ENCODE assay signal across 8 cellular contexts in genomic region chr16:29862884-29863668, GRCh38. TPM values are rescaled to one million over a fixed set of nuclear protein-coding genes. Genes with fewer than 3 reads are reported as not detected.
A peak's percentile ranks its signal among the peaks of the same experiment; 100 is the strongest.
DNase-seq lines count a peak whose midpoint lies in the region; ATAC-seq and TF ChIP-seq lines count a peak whose summit lies in the region.

Gene CDIPT, minus strand, starts transcription at chr16:29863226. Its CDS starts 369 bp downstream, at chr16:29862857.

- CTCF ChIA-PET in AG04449 (lab: Yijun Ruan, JAX): interaction anchor here (0.7 to 7.3 kb wide), 10 partner anchors 10 to 164 kb away, joined by 3 to 63 read pairs (median 3); no protein-coding TSS in a partner anchor

- intact Hi-C loops in breast epithelium (cut with DNase I; ENCODE audit: low total_unique reads): loop anchor here (10.0 kb wide), 2 partner anchors 58 to 152 kb away; partner anchors contain the start of genes DOC2A and MAZ

- TF ChIP-seq POLR2A in breast epithelium (IDR thresholded peaks at IDR 0.05): no peak

- peak; percentile 84 for DNase-seq in AG04449 (ENCODE audit: low read depth, low spot score)
- peak; percentile 93 for DNase-seq in NCI-H2196 treated with DMSO at 0.1 percent for 48 hours (lab: John Stamatoyannopoulos, UW; ENCODE audit: unreplicated experiment)
- peak; percentile 87 to 89 for DNase-seq in breast epithelium (ENCODE audit: low spot score in 2 of 2)

- H3K27me3 ChIP-seq in breast epithelium (no peaks in the 10 kb centered on the region), skeletal muscle tissue (ENCODE audit: control insufficient read depth in 3 of 3, insufficient read depth in 3 of 3, low read length in 3 of 3) (no peaks in the 10 kb centered on the region)

- H3K4me3 ChIP-seq in AG04449 (ENCODE audit: low read depth, low read length): peak within 1 kb of the TSS; percentile 93
- peak within 1 kb of the TSS; percentile 68 to 97 (median 95) for H3K4me3 ChIP-seq in breast epithelium
- peak within 1 kb of the TSS; percentile 88 for H3K4me3 ChIP-seq in iPS-18c (ENCODE audit: insufficient read depth, low read depth, low read length)
- peak within 1 kb of the TSS; percentile 87 to 96 (median 93) for H3K4me3 ChIP-seq in skeletal muscle tissue (ENCODE audit: low read length in 3 of 3)

- H3K9me3 ChIP-seq in breast epithelium: no peaks in the 10 kb centered on the region
- H3K9me3 ChIP-seq in iPS-18c (ENCODE audit: control insufficient read depth, insufficient read depth, low read length): no peaks in the 10 kb centered on the region
- no peaks in the 10 kb centered on the region for H3K9me3 ChIP-seq in skeletal muscle tissue (ENCODE audit: control insufficient read depth in 3 of 3, low read length in 3 of 3)

- peak within 1 kb of the TSS; percentile 91 for H3K27ac ChIP-seq in VCaP
- peak within 1 kb of the TSS; percentile 90 to 92 for H3K27ac ChIP-seq in breast epithelium
- peak within 1 kb of the TSS; percentile 88 for H3K27ac ChIP-seq in skeletal muscle tissue (ENCODE audit: low read depth, low read length)

- ATAC-seq in GM18867 (IDR thresholded peaks at IDR 0.05; ENCODE audit: unreplicated experiment): peak; percentile 88
- peak; percentile 91 for ATAC-seq in HG03108 (IDR thresholded peaks at IDR 0.05; ENCODE audit: unreplicated experiment)

- TF ChIP-seq CTCF in AG04449 (IDR thresholded peaks at IDR 0.05; ENCODE audit: insufficient read depth, low read length, missing control alignments): peak; percentile 89
- peak; percentile 77 for TF ChIP-seq CTCF in VCaP (conservative IDR thresholded peaks at IDR 0.05)
- peak; percentile 79 to 83 (median 81) for TF ChIP-seq CTCF in breast epithelium (IDR thresholded peaks at IDR 0.05)

- H3K36me3 ChIP-seq in breast epithelium: no peaks in the 10 kb centered on the region
- peaks cover 22 to 31% (median 24%) of the 10 kb centered on the region in 3 donors for H3K36me3 ChIP-seq in skeletal muscle tissue (ENCODE audit: control insufficient read depth in 3 of 3, insufficient read depth in 3 of 3, low read length in 3 of 3)

- POLR2A ChIA-PET in AG04449 (lab: Yijun Ruan, JAX): interaction anchor here (1.9 to 2.0 kb wide), 2 partner anchors 47 to 99 kb away, joined by 4 to 5 read pairs; partner anchors contain the start of genes PAGR1 and TMEM219

- H3K4me1 ChIP-seq in breast epithelium (peaks cover 3 to 10% of the 10 kb centered on the region in 2 donors), skeletal muscle tissue (ENCODE audit: control insufficient read depth in 3 of 3, insufficient read depth in 3 of 3, low read length in 3 of 3) (peaks cover 16 to 25% (median 21%) of the 10 kb centered on the region in 3 donors)

- peak within 1 kb of the TSS; percentile 87 to 96 (median 93) for H3K9ac ChIP-seq in skeletal muscle tissue (ENCODE audit: low read depth in 1 of 3, low read length in 3 of 3)

RNA-seq across cellular contexts. Expression of gene CDIPT, which starts in this region (rescaled TPM):
- 100 to 1,000 TPM; 102 to 119 (median 117) TPM for total RNA-seq in breast epithelium
- 24.5 TPM for total RNA-seq in skeletal muscle tissue

Comparison
In these comparisons a context has a peak if more than half of its experiments do, and no peak if none do; other contexts are left out.
1. Peak in every context shown above with its lines: DNase-seq, ATAC-seq, H3K4me3 ChIP-seq and H3K27ac ChIP-seq.